In the genomic region with DNA sequence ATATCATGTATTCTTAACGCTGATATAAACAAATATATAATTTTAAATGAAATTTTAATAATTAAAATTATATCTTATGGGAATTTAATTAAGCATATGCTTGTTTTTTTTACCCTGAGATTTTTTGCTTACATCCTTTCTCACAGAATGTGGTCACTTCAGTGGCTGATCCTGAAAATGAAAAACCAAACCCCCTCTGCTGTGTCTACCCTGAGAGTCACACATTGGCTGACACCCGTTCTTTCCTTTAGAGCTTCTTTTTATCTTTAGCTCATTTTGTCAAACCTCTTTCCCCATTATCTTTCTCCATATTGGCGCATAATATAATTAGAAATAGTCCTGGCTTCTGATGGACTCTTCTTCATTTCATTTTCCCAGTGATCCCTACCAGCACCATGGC, we compare ENCODE assay signal across 13 cellular contexts. TPM values are rescaled to one million over a fixed set of nuclear protein-coding genes. Genes with fewer than 3 reads are reported as not detected.
DNase-seq lines count a peak whose midpoint lies in the region; ATAC-seq and TF ChIP-seq lines count a peak whose summit lies in the region.
"Had no signal": no experiment of that assay in that cellular context is flagged by ENCODE, and none has a peak within 500 bp of the region (broad histone marks: within the 10 kb centered on the region; RNA-seq: fewer than 3 reads in every experiment).

No MANE protein-coding gene starts in this region.

- TF ChIP-seq CTCF in left ventricle myocardium inferior (IDR thresholded peaks at IDR 0.05; ENCODE audit: borderline replicate concordance) = no peak
- no peak for TF ChIP-seq CTCF in right atrium auricular region (IDR thresholded peaks at IDR 0.05)

- no peaks in the 10 kb centered on the region for H3K9me3 Mint-ChIP-seq in activated naive CD8-positive, alpha-beta T cell treated with anti-CD3 and anti-CD28 coated beads, Interleukin-2, amount 50 U/mL, for 24 hours
- H3K9me3 Mint-ChIP-seq: mesothelial cell of epicardium had no signal

- ATAC-seq in HG03045 (IDR thresholded peaks at IDR 0.05; ENCODE audit: unreplicated experiment) (peak; percentile 52), HG02571 (IDR thresholded peaks at IDR 0.05; ENCODE audit: unreplicated experiment) (no peak), GM21423 (IDR thresholded peaks at IDR 0.05; ENCODE audit: unreplicated experiment) (no peak)
- no peak for ATAC-seq in activated naive CD8-positive, alpha-beta T cell treated with anti-CD3 and anti-CD28 coated beads, Interleukin-2, amount 50 U/mL, for 24 hours

- DNase-seq in left ventricle myocardium inferior (no peak), right atrium auricular region (ENCODE audit: low spot score) (no peak), posterior vena cava (ENCODE audit: low spot score) (no peak), NCI-H345 (lab: John Stamatoyannopoulos, UW) (no peak)
- no peak for DNase-seq in activated naive CD8-positive, alpha-beta T cell treated with anti-CD3 and anti-CD28 coated beads, Interleukin-2, amount 50 U/mL, for 24 hours
- DNase-seq: activated gamma-delta T cell, DMS79, NCI-H2171 treated with DMSO at 0.1 percent for 48 hours had no signal

- no peak overlapping the region for H3K4me3 ChIP-seq in left ventricle myocardium inferior
- no peak overlapping the region for H3K4me3 ChIP-seq in right atrium auricular region
- H3K4me3 ChIP-seq: ovary had no signal

- H3K27me3 Mint-ChIP-seq in activated naive CD8-positive, alpha-beta T cell treated with anti-CD3 and anti-CD28 coated beads, Interleukin-2, amount 50 U/mL, for 24 hours = no peaks in the 10 kb centered on the region

- peaks cover 17% of the 10 kb centered on the region for H3K4me1 ChIP-seq in left ventricle myocardium inferior
- peaks cover 0 to 14% of the 10 kb centered on the region in 2 donors for H3K4me1 ChIP-seq in right atrium auricular region

- intact Hi-C loops in left ventricle myocardium inferior (cut with micrococcal nuclease) (no loop called here), posterior vena cava (cut with DNase I) (loop anchor here (10.0 kb wide), 2 partner anchors 214 to 224 kb away; no protein-coding TSS in a partner anchor)

- peak overlapping the region; percentile 81 for H3K4me3 Mint-ChIP-seq in activated naive CD8-positive, alpha-beta T cell treated with anti-CD3 and anti-CD28 coated beads, Interleukin-2, amount 50 U/mL, for 24 hours
- H3K4me3 Mint-ChIP-seq: mesothelial cell of epicardium had no signal

- no peaks in the 10 kb centered on the region for H3K27me3 ChIP-seq in left ventricle myocardium inferior (ENCODE audit: low read depth)
- no peaks in the 10 kb centered on the region for H3K27me3 ChIP-seq in right atrium auricular region
- H3K27me3 ChIP-seq: ovary had no signal

- H3K9me3 ChIP-seq in left ventricle myocardium inferior (replicated peaks) (no peaks in the 10 kb centered on the region), right atrium auricular region (no peaks in the 10 kb centered on the region)
- H3K9me3 ChIP-seq: ovary had no signal

- H3K36me3 ChIP-seq in left ventricle myocardium inferior (no peaks in the 10 kb centered on the region), right atrium auricular region (peaks cover 6% of the 10 kb centered on the region)
- H3K36me3 ChIP-seq: ovary had no signal

- peaks cover 25% of the 10 kb centered on the region for H3K4me1 Mint-ChIP-seq in activated naive CD8-positive, alpha-beta T cell treated with anti-CD3 and anti-CD28 coated beads, Interleukin-2, amount 50 U/mL, for 24 hours
- H3K4me1 Mint-ChIP-seq: mesothelial cell of epicardium had no signal

- H3K36me3 Mint-ChIP-seq in activated naive CD8-positive, alpha-beta T cell treated with anti-CD3 and anti-CD28 coated beads, Interleukin-2, amount 50 U/mL, for 24 hours (ENCODE audit: low read depth) = peaks cover 4% of the 10 kb centered on the region

- H3K27ac ChIP-seq in left ventricle myocardium inferior (replicated peaks) (peak overlapping the region; percentile 80), right atrium auricular region (peak overlapping the region in 1 of 2 donors; percentile 59)

- no peak overlapping the region for H3K27ac Mint-ChIP-seq in activated naive CD8-positive, alpha-beta T cell treated with anti-CD3 and anti-CD28 coated beads, Interleukin-2, amount 50 U/mL, for 24 hours
- H3K27ac Mint-ChIP-seq: mesothelial cell of epicardium had no signal

RNA-seq across cellular contexts. Expression of gene CACYBP, which starts 10.8 kb away (rescaled TPM):
- total RNA-seq in left ventricle myocardium inferior (75.6 TPM), right atrium auricular region (10 to 100 TPM; 40.5 to 59.7 TPM), posterior vena cava (10 to 100 TPM; 45.7 to 47.9 TPM)

RNA-seq across cellular contexts. Expression of gene MRPS14, which starts 34.2 kb away (rescaled TPM):
- total RNA-seq in left ventricle myocardium inferior (25.4 TPM), right atrium auricular region (10 to 100 TPM; 14.8 to 16.7 TPM), posterior vena cava (10 to 100 TPM; 18.1 to 28.8 TPM)
